ENCODE assay signal across 28 cellular contexts in genomic region chr11:110088535-110089344, GRCh38.
"Had no signal": no experiment of that assay in that cellular context is flagged by ENCODE, and none has a peak within 500 bp of the region (broad histone marks: within the 10 kb centered on the region; RNA-seq: fewer than 3 reads in every experiment).

No MANE protein-coding gene starts in this region.

- H3K9me3 Mint-ChIP-seq: activated naive CD4-positive, alpha-beta T cell treated with anti-CD3 and anti-CD28 coated beads, Interleukin-2, amount 50 U/mL, for 24 hours; brain; effector memory CD8-positive, alpha-beta T cell; memory B cell; nephron; stimulated activated effector memory CD8-positive, alpha-beta T cell treated with anti-CD3 and anti-CD28 coated beads, Interleukin-12 subunit alpha, Interleukin-12 subunit beta, amount 100 ng/mL, for 72 hours; T-helper 1 cell treated with Interleukin-12 subunit alpha and Interleukin-12 subunit beta and Interleukin-4 antibody, amounts not matched to agents 30 μg/mL and 1 μg/mL, for 36 hours; WTC11 had no signal

- H3K36me3 ChIP-seq: left ventricle myocardium inferior, stomach, suprapubic skin, transverse colon, vagina had no signal

- DNase-seq: activated CD4-positive, alpha-beta T cell treated with anti-CD3 and anti-CD28 coated beads for 36 hours; activated CD4-positive, alpha-beta T cell treated with anti-CD3 and anti-CD28 coated beads, Interleukin-2, amount 50 U/mL, for 48 hours; activated CD8-positive, alpha-beta memory T cell treated with anti-CD3 and anti-CD28 coated beads, Interleukin-2, amount 50 U/mL, for 48 hours; activated gamma-delta T cell; activated T-cell treated with anti-CD3 and anti-CD28 coated beads, Interleukin-2, amount 50 U/mL, for 48 hours; anterior cingulate cortex; caudate nucleus; dorsolateral prefrontal cortex; effector memory CD8-positive, alpha-beta T cell; glutamatergic neuron; hypothalamus; left ventricle myocardium inferior; right cardiac atrium; stimulated activated CD4-positive, alpha-beta T cell treated with anti-CD3 and anti-CD28 coated beads, Interleukin-1b, Interleukin-23, amount 100 ng/mL, for 48 hours; stomach; T1000; transverse colon had no signal

- H3K4me3 ChIP-seq: dorsolateral prefrontal cortex, left ventricle myocardium inferior, stomach, suprapubic skin, transverse colon, vagina had no signal

- H3K27ac ChIP-seq: dorsolateral prefrontal cortex, left ventricle myocardium inferior, parathyroid adenoma, stomach, suprapubic skin, transverse colon, vagina had no signal

- H3K27ac Mint-ChIP-seq: activated CD4-positive, alpha-beta T cell treated with anti-CD3 and anti-CD28 coated beads for 36 hours; activated naive CD4-positive, alpha-beta T cell treated with anti-CD3 and anti-CD28 coated beads, Interleukin-2, amount 50 U/mL, for 24 hours; brain; effector memory CD8-positive, alpha-beta T cell; memory B cell; nephron; stimulated activated effector memory CD8-positive, alpha-beta T cell treated with anti-CD3 and anti-CD28 coated beads, Interleukin-12 subunit alpha, Interleukin-12 subunit beta, amount 100 ng/mL, for 72 hours; T-helper 1 cell treated with Interleukin-12 subunit alpha and Interleukin-12 subunit beta and Interleukin-4 antibody, amounts not matched to agents 30 μg/mL and 1 μg/mL, for 36 hours; WTC11 had no signal

- H3K4me3 Mint-ChIP-seq: activated CD4-positive, alpha-beta T cell treated with anti-CD3 and anti-CD28 coated beads for 36 hours; activated naive CD4-positive, alpha-beta T cell treated with anti-CD3 and anti-CD28 coated beads, Interleukin-2, amount 50 U/mL, for 24 hours; effector memory CD8-positive, alpha-beta T cell; memory B cell; nephron; stimulated activated effector memory CD8-positive, alpha-beta T cell treated with anti-CD3 and anti-CD28 coated beads, Interleukin-12 subunit alpha, Interleukin-12 subunit beta, amount 100 ng/mL, for 72 hours; T-helper 1 cell treated with Interleukin-12 subunit alpha and Interleukin-12 subunit beta and Interleukin-4 antibody, amounts not matched to agents 30 μg/mL and 1 μg/mL, for 36 hours; WTC11 had no signal

- H3K36me3 Mint-ChIP-seq: activated naive CD4-positive, alpha-beta T cell treated with anti-CD3 and anti-CD28 coated beads, Interleukin-2, amount 50 U/mL, for 24 hours; brain; memory B cell; stimulated activated effector memory CD8-positive, alpha-beta T cell treated with anti-CD3 and anti-CD28 coated beads, Interleukin-12 subunit alpha, Interleukin-12 subunit beta, amount 100 ng/mL, for 72 hours; WTC11 had no signal

- ATAC-seq: activated CD4-positive, alpha-beta T cell treated with anti-CD3 and anti-CD28 coated beads for 36 hours; effector memory CD8-positive, alpha-beta T cell; esophagus mucosa; right cardiac atrium; WTC11 had no signal

- H3K9me3 ChIP-seq: left ventricle myocardium inferior, stomach, suprapubic skin, transverse colon, vagina had no signal

- H3K4me1 Mint-ChIP-seq: stimulated activated effector memory CD8-positive, alpha-beta T cell treated with anti-CD3 and anti-CD28 coated beads, Interleukin-12 subunit alpha, Interleukin-12 subunit beta, amount 100 ng/mL, for 72 hours had no signal

- H3K27me3 ChIP-seq: dorsolateral prefrontal cortex, stomach, suprapubic skin, transverse colon, vagina had no signal
